In the genomic region with DNA sequence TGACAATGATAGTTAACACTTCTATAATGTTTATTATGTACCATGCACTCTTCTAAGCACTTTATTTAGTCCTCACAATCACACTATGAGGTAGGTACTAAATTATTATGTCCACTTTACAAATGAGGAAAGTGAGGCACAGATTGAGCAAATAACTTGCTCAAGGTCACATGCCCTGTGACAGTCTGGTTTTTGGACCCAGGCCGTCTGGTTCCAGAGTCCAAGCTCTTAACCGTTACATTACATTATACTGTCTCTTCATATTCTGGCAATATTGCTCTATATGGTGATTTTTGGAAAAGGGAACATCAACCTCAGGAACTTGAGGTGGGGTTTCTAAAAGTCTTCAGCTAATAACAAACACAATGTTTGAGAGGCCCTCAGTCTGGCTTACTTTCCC, we compare ENCODE assay signal across 10 cellular contexts.
"Had no signal": no experiment of that assay in that cellular context is flagged by ENCODE, and none has a peak within 500 bp of the region (broad histone marks: within the 10 kb centered on the region; RNA-seq: fewer than 3 reads in every experiment).

No MANE protein-coding gene starts in this region.

- H3K27ac Mint-ChIP-seq: HFFc6 had no signal

- ATAC-seq: HCT116, K562 had no signal

- H3K4me3 ChIP-seq: GM23248, HAP-1, K562 had no signal

- H3K4me3 Mint-ChIP-seq: HFFc6 had no signal

- H2AFZ ChIP-seq: GM23248 had no signal

- H3K9me3 ChIP-seq: HAP-1 had no signal

- H3K9me3 Mint-ChIP-seq: HFFc6 had no signal

- H3K9ac ChIP-seq: GM23248 had no signal

- H3K36me3 ChIP-seq: HAP-1 had no signal

- FAIRE-seq: K562 had no signal

- H3K27ac ChIP-seq: GM23248, HL-60 had no signal

- DNase-seq: GM23248, GOT3, H7, HFFc6, IMR-90, KG1 had no signal
